ENCODE assay signal across 1 cellular context in genomic region chr5:139517683-139518564, GRCh38.
A peak's percentile ranks its signal among the peaks of the same experiment; 100 is the strongest.
TF ChIP-seq lines count a peak whose summit lies in the region.

No MANE protein-coding gene starts in this region.

TF ChIP-seq in K562, 482 proteins besides CTCF, POLR2A, EP300 and RAD21 (continued from another document and continues in another):
- TF ChIP-seq ZMIZ1 (IDR thresholded peaks at IDR 0.05; ENCODE audit: low read depth in 2 of 2, low read length in 2 of 2) = peak in 1 of 2 experiments; percentile 55; a peak in 1 of 4 replicates
- peak; percentile 57; the same call in 1 of the 2 replicates for TF ChIP-seq HDAC8 (tag; IDR thresholded peaks at IDR 0.05)
- TF ChIP-seq MCM2 (IDR thresholded peaks at IDR 0.05; ENCODE audit: low read depth) = no peak
- TF ChIP-seq RFX1 (IDR thresholded peaks at IDR 0.05) = no peak
- peak; percentile 98 for TF ChIP-seq CTCFL (IDR thresholded peaks at IDR 0.05; ENCODE audit: borderline replicate concordance, insufficient read depth, low read depth, low read length, poor library complexity, severe bottlenecking)
- no peak for TF ChIP-seq ZNF212 (CRISPR knock-in tag; IDR thresholded peaks at IDR 0.05)
- no peak for TF ChIP-seq STAT6 (CRISPR knock-in tag; IDR thresholded peaks at IDR 0.05)
- TF ChIP-seq HMG20B (CRISPR knock-in tag; IDR thresholded peaks at IDR 0.05) = no peak
- peak; percentile 96 for TF ChIP-seq CBX1 (IDR thresholded peaks at IDR 0.05; ENCODE audit: low read depth)
- peak in 1 of 2 experiments; percentile 38; a peak in 2 of 4 replicates for TF ChIP-seq FOXK2 (conservative IDR thresholded peaks at IDR 0.05 in 1 of 2, IDR thresholded peaks at IDR 0.05 in 1 of 2; ENCODE audit: low read depth in 2 of 2)
- TF ChIP-seq ZNF830 (CRISPR knock-in tag; IDR thresholded peaks at IDR 0.05) = no peak; the same call in 1 of the 2 replicates
- no peak for TF ChIP-seq RNF219 (CRISPR knock-in tag; IDR thresholded peaks at IDR 0.05)
- TF ChIP-seq CREBBP (IDR thresholded peaks at IDR 0.05; ENCODE audit: low read depth, low read length) = no peak
- no peak for TF ChIP-seq TEAD2 (tag; IDR thresholded peaks at IDR 0.05)
- TF ChIP-seq ZNF766 (CRISPR knock-in tag; conservative IDR thresholded peaks at IDR 0.05) = peak; percentile 43; the same call in 1 of the 2 replicates
- TF ChIP-seq CAMTA2 (CRISPR knock-in tag; conservative IDR thresholded peaks at IDR 0.05) = peak; percentile 66; the same call in 1 of the 2 replicates
- no peak for TF ChIP-seq ZNF586 (CRISPR knock-in tag; conservative IDR thresholded peaks at IDR 0.05)
- TF ChIP-seq ARID3A (IDR thresholded peaks at IDR 0.05; ENCODE audit: borderline replicate concordance, low read depth, low read length) = no peak
- TF ChIP-seq ZC3H11A (IDR thresholded peaks at IDR 0.05; ENCODE audit: low read depth, low read length) = peak; percentile 5; the same call in 1 of the 2 replicates
- TF ChIP-seq ZBTB17 (CRISPR knock-in tag; IDR thresholded peaks at IDR 0.05) = peak; percentile 82
- no peak for TF ChIP-seq MXI1 (IDR thresholded peaks at IDR 0.05; ENCODE audit: low read depth, low read length)
- no peak for TF ChIP-seq MCM3 (IDR thresholded peaks at IDR 0.05)
- TF ChIP-seq TFAP4 (CRISPR knock-in tag; IDR thresholded peaks at IDR 0.05; ENCODE audit: borderline replicate concordance) = peak; percentile 94
- peak; percentile 70; the same call in 1 of the 2 replicates for TF ChIP-seq ZNF263 (CRISPR knock-in tag; IDR thresholded peaks at IDR 0.05; ENCODE audit: borderline replicate concordance)
- no peak for TF ChIP-seq TCF15 (CRISPR knock-in tag; IDR thresholded peaks at IDR 0.05)
- TF ChIP-seq RHOXF2B (CRISPR knock-in tag; conservative IDR thresholded peaks at IDR 0.05) = 0 out of 2 replicates have a peak, but pooled peaks have one; percentile 57
- TF ChIP-seq ETS2 (tag; IDR thresholded peaks at IDR 0.05; ENCODE audit: borderline replicate concordance, poor library complexity, severe bottlenecking) = no peak
- peak; percentile 100 for TF ChIP-seq ZFX (CRISPR knock-in tag; IDR thresholded peaks at IDR 0.05)
- TF ChIP-seq ETV1 (tag; conservative IDR thresholded peaks at IDR 0.05; ENCODE audit: low read depth) = peak; percentile 92
- TF ChIP-seq ZNF639 (CRISPR knock-in tag; conservative IDR thresholded peaks at IDR 0.05 in 1 of 2, IDR thresholded peaks at IDR 0.05 in 1 of 2) = peak in 1 of 2 experiments; percentile 61; a peak in 1 of 4 replicates
- TF ChIP-seq ZNF561 (CRISPR knock-in tag; conservative IDR thresholded peaks at IDR 0.05) = no peak
- no peak for TF ChIP-seq NCOA4 (IDR thresholded peaks at IDR 0.05; ENCODE audit: partially characterized antibody)
- peak; percentile 41; the same call in 1 of the 2 replicates for TF ChIP-seq DEAF1 (CRISPR knock-in tag; IDR thresholded peaks at IDR 0.05)
- no peak for TF ChIP-seq RFX7 (CRISPR knock-in tag; IDR thresholded peaks at IDR 0.05)
- no peak for TF ChIP-seq FOXA1 (IDR thresholded peaks at IDR 0.05; ENCODE audit: borderline replicate concordance)
- peak; percentile 94 for TF ChIP-seq XRCC5 (IDR thresholded peaks at IDR 0.05; ENCODE audit: low read depth, low read length)
- 0 out of 2 replicates have a peak, but pooled peaks have one; percentile 21 for TF ChIP-seq CREB1 (IDR thresholded peaks at IDR 0.05)
- TF ChIP-seq CREB1 (CRISPR knock-in tag; IDR thresholded peaks at IDR 0.05) = peak; percentile 74
- TF ChIP-seq CHAMP1 (IDR thresholded peaks at IDR 0.05) = no peak
- no peak for TF ChIP-seq ZNF717 (CRISPR knock-in tag; IDR thresholded peaks at IDR 0.05)
